11 cellular contexts compared by ENCODE assay signal in genomic region chr6:72418495-72418894, GRCh38.
DNase-seq lines count a peak whose midpoint lies in the region; ATAC-seq and TF ChIP-seq lines count a peak whose summit lies in the region.
"Had no signal": no experiment of that assay in that cellular context is flagged by ENCODE, and none has a peak within 500 bp of the region (broad histone marks: within the 10 kb centered on the region; RNA-seq: fewer than 3 reads in every experiment).

No MANE protein-coding gene starts in this region.

- TF ChIP-seq CTCF in foreskin keratinocyte (conservative IDR thresholded peaks at IDR 0.05), result no peak
- TF ChIP-seq CTCF in right lobe of liver (IDR thresholded peaks at IDR 0.05), result no peak
- no peak for TF ChIP-seq CTCF in right atrium auricular region (IDR thresholded peaks at IDR 0.05)

- H3K27me3 ChIP-seq in adipocyte (replicated peaks; ENCODE audit: control insufficient read depth, insufficient read depth, low read length), result peaks cover 5% of the 10 kb centered on the region
- no peaks in the 10 kb centered on the region for H3K27me3 ChIP-seq in foreskin keratinocyte
- H3K27me3 ChIP-seq in right lobe of liver, result no peaks in the 10 kb centered on the region
- H3K27me3 ChIP-seq in right atrium auricular region, result no peaks in the 10 kb centered on the region

- no peak overlapping the region for H3K9ac ChIP-seq in adipocyte (ENCODE audit: low read length)

- TF ChIP-seq POLR2A in right lobe of liver (IDR thresholded peaks at IDR 0.05), result no peak

- no peaks in the 10 kb centered on the region for H3K4me1 ChIP-seq in adipocyte (ENCODE audit: control insufficient read depth, insufficient read depth, low read length)
- H3K4me1 ChIP-seq in foreskin keratinocyte, result peaks cover 14% of the 10 kb centered on the region
- peaks cover 0 to 4% (median 0%) of the 10 kb centered on the region in 4 donors for H3K4me1 ChIP-seq in right lobe of liver
- no peaks in the 10 kb centered on the region for H3K4me1 ChIP-seq in right atrium auricular region

- peak; percentile 55 for ATAC-seq in foreskin keratinocyte
- no peak for ATAC-seq in right lobe of liver

- H3K9me3 ChIP-seq in adipocyte (ENCODE audit: control insufficient read depth, low read length) (no peaks in the 10 kb centered on the region), right lobe of liver (no peaks in the 10 kb centered on the region), right atrium auricular region (no peaks in the 10 kb centered on the region)

- H3K4me3 ChIP-seq in adipocyte (ENCODE audit: low read length), result no peak overlapping the region
- no peak overlapping the region for H3K4me3 ChIP-seq in right lobe of liver
- no peak overlapping the region for H3K4me3 ChIP-seq in right atrium auricular region

- DNase-seq in H4 (ENCODE audit: low spot score) (peak; percentile 54), adipocyte (ENCODE audit: low read depth) (peak; percentile 91), foreskin keratinocyte (peak in 1 of 2 donors; percentile 53), stromal cell of bone marrow (ENCODE audit: low read depth) (peak; percentile 75), right lobe of liver (no peak), foreskin melanocyte (no peak), right atrium auricular region (ENCODE audit: low spot score) (no peak)
- DNase-seq: activated naive CD8-positive, alpha-beta T cell treated with anti-CD3 and anti-CD28 coated beads, Interleukin-2, amount 10 ng/mL, durations not matched to agents 7 days and 5 days; DMS53; naive B cell; NCI-H187 treated with DMSO at 0.1 percent for 48 hours had no signal

- no peaks in the 10 kb centered on the region for H3K36me3 ChIP-seq in adipocyte (ENCODE audit: control insufficient read depth, insufficient read depth, low read length, severe bottlenecking)
- no peaks in the 10 kb centered on the region for H3K36me3 ChIP-seq in right lobe of liver
- H3K36me3 ChIP-seq in right atrium auricular region, result no peaks in the 10 kb centered on the region

- intact Hi-C loops in right lobe of liver (cut with DNase I), result no loop called here

- H3K27ac ChIP-seq in foreskin keratinocyte (no peak overlapping the region), right lobe of liver (no peak overlapping the region), right atrium auricular region (no peak overlapping the region)

- WGBS in right lobe of liver (ENCODE audit: insufficient coverage, low coverage, low lambda C conversion rate, missing lambda C conversion rate), result 90% methylated on average over 2 of the region's 5 CpGs

Comparison
In these comparisons a context has a peak if more than half of its experiments do, and no peak if none do; other contexts are left out.
1. DNase-seq: peak in H4 (single experiment), adipocyte (single experiment) and stromal cell of bone marrow (single experiment); none in right lobe of liver (0 of 3), foreskin melanocyte (single experiment) and right atrium auricular region (single experiment).